ENCODE assay signal across 1 cellular context in genomic region chr6:70657706-70658105, GRCh38.
TF ChIP-seq lines count a peak whose summit lies in the region.

No MANE protein-coding gene starts in this region.

TF ChIP-seq in H1, 55 proteins besides CTCF, POLR2A, EP300 and RAD21 (continued from another document):
- TF ChIP-seq E2F6 (IDR thresholded peaks at IDR 0.05) (no peak), TAF1 (IDR thresholded peaks at IDR 0.05; ENCODE audit: low read depth, low read length) (no peak), SP4 (IDR thresholded peaks at IDR 0.05; ENCODE audit: low read length) (no peak), CEBPB (IDR thresholded peaks at IDR 0.05; ENCODE audit: low read depth, low read length) (no peak), NRF1 (IDR thresholded peaks at IDR 0.05; ENCODE audit: low read depth, low read length) (no peak), GTF2F1 (IDR thresholded peaks at IDR 0.05; ENCODE audit: borderline replicate concordance, low read depth, low read length) (no peak), SP2 (IDR thresholded peaks at IDR 0.05; ENCODE audit: low read length) (no peak), CHD7 (IDR thresholded peaks at IDR 0.05; ENCODE audit: insufficient replicate concordance, low read length) (no peak), KDM5A (IDR thresholded peaks at IDR 0.05; ENCODE audit: low read length) (no peak), SP1 (IDR thresholded peaks at IDR 0.05; ENCODE audit: low read depth, low read length) (no peak), NANOG (IDR thresholded peaks at IDR 0.05; ENCODE audit: insufficient read depth, low read depth, low read length, poor library complexity, severe bottlenecking) (no peak)
